Comparison of ENCODE assay signal across 9 cellular contexts in genomic region chr2:154580767-154581166, GRCh38.
"Had no signal": no experiment of that assay in that cellular context is flagged by ENCODE, and none has a peak within 500 bp of the region (broad histone marks: within the 10 kb centered on the region; RNA-seq: fewer than 3 reads in every experiment).

No MANE protein-coding gene starts in this region.

- DNase-seq: H9, HCEC 1CT, KBM-7 had no signal

- H3K4me3 Mint-ChIP-seq: GM23338, H9, IgD-negative memory B cell had no signal

- H3K36me3 Mint-ChIP-seq: IgD-negative memory B cell had no signal

- H3K27me3 Mint-ChIP-seq: IgD-negative memory B cell had no signal

- FAIRE-seq: H1, H54, HTR-8/SVneo had no signal

- H3K4me1 Mint-ChIP-seq: IgD-negative memory B cell had no signal

- H3K27ac Mint-ChIP-seq: GM23338, IgD-negative memory B cell had no signal

- H2AFZ ChIP-seq: GM23338 had no signal

- H3K4me3 ChIP-seq: GM23338 had no signal

- H3K4me2 ChIP-seq: GM23338, KMS-11 had no signal

- H3K27ac ChIP-seq: KMS-11 had no signal

- H3K9ac ChIP-seq: KMS-11 had no signal
